ENCODE assay signal across 8 cellular contexts in genomic region chr3:15206662-15207576, GRCh38. TPM values are rescaled to one million over a fixed set of nuclear protein-coding genes. Genes with fewer than 3 reads are reported as not detected.
DNase-seq lines count a peak whose midpoint lies in the region; ATAC-seq and TF ChIP-seq lines count a peak whose summit lies in the region.

No MANE protein-coding gene starts in this region.

- no peak for TF ChIP-seq CTCF in endothelial cell (IDR thresholded peaks at IDR 0.05; ENCODE audit: unreplicated experiment)

- H3K4me1 ChIP-seq in mucosa of rectum (ENCODE audit: control insufficient read depth in 2 of 2, insufficient read depth in 2 of 2, low read length in 2 of 2), result peaks cover 10 to 15% of the 10 kb centered on the region in 2 donors

- no peaks in the 10 kb centered on the region for H3K9me3 Mint-ChIP-seq in T-helper 2 cell treated with Interferon-gamma antibody and Interleukin-4, amounts not matched to agents 5 μg/mL and 100 μg/mL, for 36 hours
- H3K9me3 Mint-ChIP-seq in endothelial cell (ENCODE audit: unreplicated experiment), result no peaks in the 10 kb centered on the region

- peak overlapping the region; percentile 97 to 98 for H3K27ac ChIP-seq in mucosa of rectum (ENCODE audit: low read depth in 2 of 2, low read length in 2 of 2)

- no peaks in the 10 kb centered on the region for H3K9me3 ChIP-seq in mucosa of rectum (ENCODE audit: control insufficient read depth in 2 of 2, low read length in 2 of 2)

- H3K27ac Mint-ChIP-seq in T-helper 2 cell treated with Interferon-gamma antibody and Interleukin-4, amounts not matched to agents 5 μg/mL and 100 μg/mL, for 36 hours, result peak overlapping the region; percentile 84
- H3K27ac Mint-ChIP-seq in endothelial cell (ENCODE audit: unreplicated experiment), result peak overlapping the region; percentile 72

- peak; percentile 9 for ATAC-seq in HG02938 (IDR thresholded peaks at IDR 0.05; ENCODE audit: unreplicated experiment)
- ATAC-seq in GM21737 (IDR thresholded peaks at IDR 0.05; ENCODE audit: unreplicated experiment), result no peak

- no peaks in the 10 kb centered on the region for H3K27me3 Mint-ChIP-seq in T-helper 2 cell treated with Interferon-gamma antibody and Interleukin-4, amounts not matched to agents 5 μg/mL and 100 μg/mL, for 36 hours (ENCODE audit: low read depth)
- peaks cover 4% of the 10 kb centered on the region for H3K27me3 Mint-ChIP-seq in endothelial cell (ENCODE audit: unreplicated experiment)

- peaks cover under 1 to 5% of the 10 kb centered on the region in 2 donors for H3K36me3 ChIP-seq in mucosa of rectum (ENCODE audit: control insufficient read depth in 2 of 2, insufficient read depth in 2 of 2, low read length in 2 of 2)

- no peaks in the 10 kb centered on the region for H3K27me3 ChIP-seq in mucosa of rectum (ENCODE audit: control insufficient read depth in 2 of 2, insufficient read depth in 2 of 2, low read length in 2 of 2)

- peak overlapping the region; percentile 89 to 96 for H3K4me3 ChIP-seq in mucosa of rectum (ENCODE audit: low read length in 2 of 2)

- peak overlapping the region; percentile 87 for H3K4me3 Mint-ChIP-seq in T-helper 2 cell treated with Interferon-gamma antibody and Interleukin-4, amounts not matched to agents 5 μg/mL and 100 μg/mL, for 36 hours
- H3K4me3 Mint-ChIP-seq in endothelial cell (ENCODE audit: unreplicated experiment), result peak overlapping the region; percentile 97

- H3K4me1 Mint-ChIP-seq in T-helper 2 cell treated with Interferon-gamma antibody and Interleukin-4, amounts not matched to agents 5 μg/mL and 100 μg/mL, for 36 hours (ENCODE audit: low read depth), result peaks cover 26% of the 10 kb centered on the region
- H3K4me1 Mint-ChIP-seq in endothelial cell (ENCODE audit: unreplicated experiment), result peaks cover 12% of the 10 kb centered on the region

- H3K36me3 Mint-ChIP-seq in T-helper 2 cell treated with Interferon-gamma antibody and Interleukin-4, amounts not matched to agents 5 μg/mL and 100 μg/mL, for 36 hours (ENCODE audit: low read depth), result peaks cover 8% of the 10 kb centered on the region
- H3K36me3 Mint-ChIP-seq in endothelial cell (ENCODE audit: low read depth, unreplicated experiment), result peaks cover 4% of the 10 kb centered on the region

- peak overlapping the region; percentile 85 to 96 for H3K9ac ChIP-seq in mucosa of rectum (ENCODE audit: low read depth in 1 of 2, low read length in 2 of 2)

- DNase-seq in GM03348 (ENCODE audit: low spot score), result peak; percentile 67
- peak; percentile 20 for DNase-seq in T-helper 2 cell treated with Interferon-gamma antibody and Interleukin-4, amounts not matched to agents 5 μg/mL and 100 μg/mL, for 36 hours (ENCODE audit: low spot score)
- DNase-seq in endothelial cell (ENCODE audit: low spot score), result no peak
- DNase-seq in ureter (ENCODE audit: low spot score), result peak; percentile 55
- no peak for DNase-seq in T-helper 9 cell

RNA-seq across cellular contexts. Expression of gene CAPN7, which starts 0.9 kb away (rescaled TPM):
- total RNA-seq in endothelial cell (ENCODE audit: unreplicated experiment) (25.9 TPM), ureter (48.1 TPM)

Comparison
In these comparisons a context has a peak if more than half of its experiments do, and no peak if none do; other contexts are left out.
1. DNase-seq: peak in GM03348 (single experiment), T-helper 2 cell treated with Interferon-gamma antibody and Interleukin-4, amounts not matched to agents 5 μg/mL and 100 μg/mL, for 36 hours (single experiment) and ureter (single experiment); none in endothelial cell (single experiment) and T-helper 9 cell (single experiment).